Comparison of ENCODE assay signal across 8 cellular contexts in genomic region chr19:43765109-43765876, GRCh38. TPM values are rescaled to one million over a fixed set of nuclear protein-coding genes. Genes with fewer than 3 reads are reported as not detected.
DNase-seq lines count a peak whose midpoint lies in the region; ATAC-seq, FAIRE-seq and TF ChIP-seq lines count a peak whose summit lies in the region.

No MANE protein-coding gene starts in this region.

- peak overlapping the region; percentile 42 for H3K4me2 ChIP-seq in endothelial cell of umbilical vein (ENCODE audit: insufficient read depth, low read length)

- H3K4me1 Mint-ChIP-seq in activated CD4-positive, alpha-beta memory T cell treated with anti-CD3 and anti-CD28 coated beads for 36 hours (ENCODE audit: low read depth) = peaks cover 82% of the 10 kb centered on the region

- BruUV-seq in endothelial cell of umbilical vein (replicated peaks; lab: Mats Ljungman, UMichigan) = no TSS peak

- peak overlapping the region; percentile 99 for H3K27ac Mint-ChIP-seq in activated CD4-positive, alpha-beta memory T cell treated with anti-CD3 and anti-CD28 coated beads for 36 hours

- H3K9me1 ChIP-seq in endothelial cell of umbilical vein (replicated peaks; ENCODE audit: control insufficient read depth, extremely low read depth, insufficient read depth, low read length) = no peaks in the 10 kb centered on the region

- intact Hi-C loops in activated CD4-positive, alpha-beta memory T cell treated with anti-CD3 and anti-CD28 coated beads for 36 hours (cut with micrococcal nuclease) = loop anchor here (1.0 to 5.0 kb wide), 4 partner anchors 11 to 98 kb away; partner anchors contain the start of gene SMG9
- intact Hi-C loops in endothelial cell of umbilical vein (cut with micrococcal nuclease) = loop anchor here (1.0 to 5.0 kb wide), 2 partner anchors 8 to 63 kb away; no protein-coding TSS in a partner anchor
- intact Hi-C loops in psoas muscle (cut with DNase I) = no loop called here

- H3K9me3 Mint-ChIP-seq in activated CD4-positive, alpha-beta memory T cell treated with anti-CD3 and anti-CD28 coated beads for 36 hours = no peaks in the 10 kb centered on the region

- POLR2A ChIA-PET in activated CD4-positive, alpha-beta memory T cell treated with anti-CD3 and anti-CD28 coated beads for 36 hours (lab: Charles Lee) = interaction anchor here (0.7 to 9.1 kb wide), 4 partner anchors 11 to 237 kb away, joined by 3 to 182 read pairs (median 65); partner anchors contain the start of genes KCNN4, SMG9 and ZNF575
- POLR2A ChIA-PET in endothelial cell of umbilical vein (lab: Charles Lee) = interaction anchor here (0.7 to 1.1 kb wide), 2 partner anchors 10 to 44 kb away, joined by 3 read pairs; partner anchors contain the start of gene SMG9

- peak overlapping the region; percentile 64 for H3K4me3 Mint-ChIP-seq in activated CD4-positive, alpha-beta memory T cell treated with anti-CD3 and anti-CD28 coated beads for 36 hours

- CTCF ChIA-PET in activated CD4-positive, alpha-beta memory T cell treated with anti-CD3 and anti-CD28 coated beads for 36 hours (lab: Charles Lee) = interaction anchor here (0.6 to 7.9 kb wide), 16 partner anchors 11 to 326 kb away, joined by 3 to 175 read pairs (median 5); partner anchors contain the start of genes KCNN4 and SMG9
- CTCF ChIA-PET in endothelial cell of umbilical vein (lab: Charles Lee) = interaction anchor here (1.1 to 4.9 kb wide), 12 partner anchors 8 to 97 kb away, joined by 3 to 114 read pairs (median 6); partner anchors contain the start of genes PLAUR and SMG9

- H3K4me1 ChIP-seq in endothelial cell of umbilical vein (ENCODE audit: control insufficient read depth, extremely low read depth, insufficient read depth, low read length) (peaks cover 17% of the 10 kb centered on the region), psoas muscle (no peaks in the 10 kb centered on the region)

- no peaks in the 10 kb centered on the region for H3K79me2 ChIP-seq in endothelial cell of umbilical vein (ENCODE audit: control insufficient read depth, insufficient read depth, low read length)

- H3K4me3 ChIP-seq in endothelial cell of umbilical vein (replicated peaks in 1 of 3; ENCODE audit: insufficient read depth in 1 of 3, low read depth in 1 of 3, low read length in 3 of 3) (no peak overlapping the region), psoas muscle (no peak overlapping the region)

- peak overlapping the region; percentile 12 for H2AFZ ChIP-seq in endothelial cell of umbilical vein (ENCODE audit: low read depth, low read length)

- no peaks in the 10 kb centered on the region for H3K36me3 ChIP-seq in endothelial cell of umbilical vein (ENCODE audit: control insufficient read depth in 2 of 2, extremely low read depth in 1 of 2, insufficient read depth in 2 of 2, low read length in 2 of 2)
- H3K36me3 ChIP-seq in psoas muscle (ENCODE audit: insufficient read depth in 1 of 2, low read depth in 1 of 2) = no peaks in the 10 kb centered on the region

- H3K9me3 ChIP-seq in endothelial cell of umbilical vein (replicated peaks; ENCODE audit: control insufficient read depth, insufficient read depth, low read length) (no peaks in the 10 kb centered on the region), psoas muscle (no peaks in the 10 kb centered on the region)

- ATAC-seq in GM21737 (IDR thresholded peaks at IDR 0.05; ENCODE audit: unreplicated experiment) = peak; percentile 65
- peak; percentile 47 to 76 (median 58) for ATAC-seq in psoas muscle

- no peak for TF ChIP-seq CTCF in endothelial cell of umbilical vein (IDR thresholded peaks at IDR 0.05; ENCODE audit: extremely low read depth in 1 of 2, insufficient read depth in 1 of 2, low read depth in 1 of 2, low read length in 2 of 2)
- TF ChIP-seq CTCF in psoas muscle (IDR thresholded peaks at IDR 0.05) = no peak

- dilution Hi-C loops in endothelial cell of umbilical vein (cut with MboI; ENCODE audit: extremely low pct_ligation_motif_present, low sequenced_read_pairs) = no loop called here

- no peak overlapping the region for H3K9ac ChIP-seq in endothelial cell of umbilical vein (replicated peaks; ENCODE audit: extremely low read depth, insufficient read depth, low read length)

- peak; percentile 96 for FAIRE-seq in endothelial cell of umbilical vein (lab: Jason Lieb, UNC)

- H4K20me1 ChIP-seq in endothelial cell of umbilical vein (replicated peaks; ENCODE audit: control insufficient read depth, extremely low read depth, insufficient read depth, low read length) = no peaks in the 10 kb centered on the region

- peak; percentile 99 for DNase-seq in EH (ENCODE audit: low read depth)
- peak; percentile 94 for DNase-seq in Kasumi-1 (lab: John Stamatoyannopoulos, UW)
- peak; percentile 96 for DNase-seq in activated CD4-positive, alpha-beta memory T cell treated with anti-CD3 and anti-CD28 coated beads for 36 hours
- DNase-seq in endothelial cell of umbilical vein (ENCODE audit: low read depth, low spot score) = peak; percentile 68
- peak; percentile 74 to 82 for DNase-seq in psoas muscle
- no peak for DNase-seq in NCI-H526 treated with DMSO at 0.1 percent for 48 hours (lab: John Stamatoyannopoulos, UW)
- no peak for DNase-seq in middle frontal gyrus (ENCODE audit: extremely low spot score, low spot score)

- TF ChIP-seq POLR2A in endothelial cell of umbilical vein (IDR thresholded peaks at IDR 0.05; ENCODE audit: low read depth, low read length) = no peak

- peaks cover 1% of the 10 kb centered on the region for H3K27me3 Mint-ChIP-seq in activated CD4-positive, alpha-beta memory T cell treated with anti-CD3 and anti-CD28 coated beads for 36 hours

- 56 to 59% (median 58%) methylated on average over 16 of the region's 16 CpGs for WGBS in psoas muscle, 3 donors

- peaks cover 54% of the 10 kb centered on the region for H3K36me3 Mint-ChIP-seq in activated CD4-positive, alpha-beta memory T cell treated with anti-CD3 and anti-CD28 coated beads for 36 hours

- H3K27ac ChIP-seq in endothelial cell of umbilical vein (ENCODE audit: insufficient read depth, low read depth, low read length) (peak overlapping the region; percentile 61), psoas muscle (no peak overlapping the region)

- H3K27me3 ChIP-seq in endothelial cell of umbilical vein (ENCODE audit: control insufficient read depth in 2 of 2, insufficient read depth in 2 of 2, low read length in 2 of 2) (no peaks in the 10 kb centered on the region), psoas muscle (ENCODE audit: insufficient read depth in 3 of 3, low read length in 2 of 3) (peaks cover 0 to 3% (median 0%) of the 10 kb centered on the region in 3 donors)

RNA-seq across cellular contexts. Expression of gene SMG9, which starts 10.5 kb away (rescaled TPM):
- total RNA-seq in activated CD4-positive, alpha-beta memory T cell treated with anti-CD3 and anti-CD28 coated beads for 36 hours = 10 to 100 TPM; 58.2 to 58.3 TPM
- total RNA-seq in endothelial cell of umbilical vein (45.0 and 53.3 TPM in 2 replicates), psoas muscle (10 to 100 TPM; 11.6 to 27.1 (median 15.1) TPM)
- polyA plus RNA-seq in endothelial cell of umbilical vein (25.5 and 26.4 TPM in 2 replicates), psoas muscle (10 to 100 TPM; 10.1 to 29.1 (median 13.7) TPM)
- polyA plus RNA-seq in endothelial cell of umbilical vein (2011; cell fraction: cytosol; rRNA removed) = 14.2 and 18.4 TPM in 2 replicates
- polyA plus RNA-seq in endothelial cell of umbilical vein (2011; cell fraction: nucleus; rRNA removed) = 57.7 and 62.5 TPM in 2 replicates
- polyA plus RNA-seq in endothelial cell of umbilical vein (2012) = 23.0 and 31.6 TPM in 2 replicates
- 14.6 and 23.5 TPM in 2 replicates for polyA minus RNA-seq in endothelial cell of umbilical vein
- polyA minus RNA-seq in endothelial cell of umbilical vein (2011; cell fraction: cytosol; rRNA and poly(A)+ RNA removed) = 14.7 TPM
- polyA minus RNA-seq in endothelial cell of umbilical vein (2011; cell fraction: nucleus; rRNA and poly(A)+ RNA removed) = 21.9 and 27.0 TPM in 2 replicates

RNA-seq across cellular contexts. Expression of gene KCNN4, which starts 15.5 kb away (rescaled TPM):
- total RNA-seq in activated CD4-positive, alpha-beta memory T cell treated with anti-CD3 and anti-CD28 coated beads for 36 hours = 100 to 1,000 TPM; 120 to 130 TPM
- total RNA-seq in endothelial cell of umbilical vein (0.35 TPM in 1 of 2 replicates, not detected in the other), psoas muscle (under 1 TPM; 0.26 to 0.89 (median 0.40) TPM)
- polyA plus RNA-seq in endothelial cell of umbilical vein (0.27 and 0.29 TPM in 2 replicates), psoas muscle (under 1 TPM; 0.09 to 0.43 (median 0.21) TPM)
- 0.14 and 0.16 TPM in 2 replicates for polyA plus RNA-seq in endothelial cell of umbilical vein (2011; cell fraction: cytosol; rRNA removed)
- polyA plus RNA-seq in endothelial cell of umbilical vein (2011; cell fraction: nucleus; rRNA removed) = 0.22 and 0.76 TPM in 2 replicates
- 0.26 TPM in 1 of 2 replicates, not detected in the other for polyA plus RNA-seq in endothelial cell of umbilical vein (2012)
- 0.41 and 0.42 TPM in 2 replicates for polyA minus RNA-seq in endothelial cell of umbilical vein
- polyA minus RNA-seq in endothelial cell of umbilical vein (2011; cell fraction: cytosol; rRNA and poly(A)+ RNA removed) = 26.3 TPM
- polyA minus RNA-seq in endothelial cell of umbilical vein (2011; cell fraction: nucleus; rRNA and poly(A)+ RNA removed) = not detected in 2 replicates

RNA-seq across cellular contexts. Expression of gene LYPD5, which starts 37.0 kb away (rescaled TPM):
- total RNA-seq in activated CD4-positive, alpha-beta memory T cell treated with anti-CD3 and anti-CD28 coated beads for 36 hours = 1 to 10 TPM in 1 of 2 experiments, under 1 TPM in 1; 0.62 to 1.2 TPM
- total RNA-seq in endothelial cell of umbilical vein (not detected in 2 replicates), psoas muscle (under 1 TPM; 0.23 to 0.79 (median 0.58) TPM)
- polyA plus RNA-seq in endothelial cell of umbilical vein (0.11 and 0.28 TPM in 2 replicates), psoas muscle (under 1 TPM; 0.22 to 0.27 (median 0.26) TPM)
- 0.08 and 0.12 TPM in 2 replicates for polyA plus RNA-seq in endothelial cell of umbilical vein (2011; cell fraction: cytosol; rRNA removed)
- 0.29 and 0.34 TPM in 2 replicates for polyA plus RNA-seq in endothelial cell of umbilical vein (2011; cell fraction: nucleus; rRNA removed)
- polyA plus RNA-seq in endothelial cell of umbilical vein (2012) = 0.16 and 0.25 TPM in 2 replicates
- polyA minus RNA-seq in endothelial cell of umbilical vein = not detected in 2 replicates
- not detected for polyA minus RNA-seq in endothelial cell of umbilical vein (2011; cell fraction: cytosol; rRNA and poly(A)+ RNA removed)
- not detected in 2 replicates for polyA minus RNA-seq in endothelial cell of umbilical vein (2011; cell fraction: nucleus; rRNA and poly(A)+ RNA removed)

RNA-seq across cellular contexts. Expression of gene IRGC, which starts 49.4 kb away (rescaled TPM):
- not detected for total RNA-seq in activated CD4-positive, alpha-beta memory T cell treated with anti-CD3 and anti-CD28 coated beads for 36 hours
- total RNA-seq in endothelial cell of umbilical vein = not detected in 2 replicates
- polyA plus RNA-seq in endothelial cell of umbilical vein = not detected in 2 replicates
- polyA plus RNA-seq in endothelial cell of umbilical vein (2011; cell fraction: cytosol; rRNA removed) = not detected in 2 replicates
- not detected in 2 replicates for polyA plus RNA-seq in endothelial cell of umbilical vein (2011; cell fraction: nucleus; rRNA removed)
- polyA plus RNA-seq in endothelial cell of umbilical vein (2012) = not detected in 2 replicates
- polyA minus RNA-seq in endothelial cell of umbilical vein = not detected in 2 replicates
- polyA minus RNA-seq in endothelial cell of umbilical vein (2011; cell fraction: cytosol; rRNA and poly(A)+ RNA removed) = not detected
- not detected in 2 replicates for polyA minus RNA-seq in endothelial cell of umbilical vein (2011; cell fraction: nucleus; rRNA and poly(A)+ RNA removed)
- total RNA-seq in psoas muscle = not detected
- not detected for polyA plus RNA-seq in psoas muscle

Comparison
In these comparisons a context has a peak if more than half of its experiments do, and no peak if none do; other contexts are left out.
1. DNase-seq: peak in EH (single experiment), Kasumi-1 (2 of 2), activated CD4-positive, alpha-beta memory T cell treated with anti-CD3 and anti-CD28 coated beads for 36 hours (single experiment), endothelial cell of umbilical vein (single experiment) and psoas muscle (2 of 2); none in NCI-H526 treated with DMSO at 0.1 percent for 48 hours (single experiment) and middle frontal gyrus (single experiment).
2. RNA of gene KCNN4, which starts 15.5 kb away (total RNA-seq): 120 to 130 TPM in activated CD4-positive, alpha-beta memory T cell treated with anti-CD3 and anti-CD28 coated beads for 36 hours; 0.26 to 0.89 TPM in psoas muscle and 0.35 TPM in endothelial cell of umbilical vein; every median in the first group is over 10 times any median in the second.
3. intact Hi-C loops: an anchor here in activated CD4-positive, alpha-beta memory T cell treated with anti-CD3 and anti-CD28 coated beads for 36 hours (1.0 to 5.0 kb wide) and endothelial cell of umbilical vein (1.0 to 5.0 kb wide); none called in psoas muscle.